Comparison of ENCODE assay signal across 14 cellular contexts in the genomic region with DNA sequence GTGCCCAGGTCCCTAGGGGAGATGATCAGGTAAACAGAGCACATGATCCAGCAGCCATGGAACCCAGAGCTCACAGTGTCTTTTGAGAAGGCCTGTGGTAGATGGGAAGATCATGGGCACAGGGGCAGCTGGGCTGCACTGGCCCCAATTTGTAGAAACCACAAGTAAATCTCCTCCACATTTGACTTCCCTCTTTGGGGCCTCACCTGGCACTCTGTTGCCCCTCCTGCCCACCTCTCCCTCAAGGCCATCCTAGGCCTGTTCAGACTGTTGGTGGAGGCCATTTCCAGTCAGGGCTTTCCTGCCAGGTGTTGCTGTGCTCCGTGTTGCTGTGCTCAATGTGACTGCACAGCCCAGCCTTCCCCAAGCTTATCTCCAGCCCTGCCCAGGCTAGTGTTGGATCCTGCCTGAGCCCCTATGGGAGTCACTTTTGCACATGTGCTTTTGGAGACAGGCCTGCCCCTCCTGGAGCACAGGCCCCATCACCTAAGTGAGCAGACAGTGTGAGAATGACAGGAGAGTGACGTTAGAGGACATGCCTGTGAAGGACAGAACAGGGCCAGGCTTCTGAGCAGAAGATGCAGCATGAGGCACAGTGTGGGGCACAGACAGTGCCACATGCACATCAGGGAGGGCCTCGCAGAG. TPM values are rescaled to one million over a fixed set of nuclear protein-coding genes. Genes with fewer than 3 reads are reported as not detected.
A peak's percentile ranks its signal among the peaks of the same experiment; 100 is the strongest.
DNase-seq lines count a peak whose midpoint lies in the region; ATAC-seq and TF ChIP-seq lines count a peak whose summit lies in the region.
"Had no signal": no experiment of that assay in that cellular context is flagged by ENCODE, and none has a peak within 500 bp of the region (broad histone marks: within the 10 kb centered on the region; RNA-seq: fewer than 3 reads in every experiment).

No MANE protein-coding gene starts in this region.

- no peak overlapping the region for H2BK15ac ChIP-seq in H9 (ENCODE audit: low read depth, low read length)

- no peak overlapping the region for H3K4ac ChIP-seq in H9 (ENCODE audit: low read depth, low read length)

- H3K4me3 Mint-ChIP-seq in H9 (no peak overlapping the region), nephron progenitor cell (no peak overlapping the region)

- H3K27ac Mint-ChIP-seq in H9 (peak overlapping the region in 2 of 3 experiments; percentile 36 to 46; a peak in 5 of 7 replicates), nephron progenitor cell (peak overlapping the region; percentile 52)

- TF ChIP-seq CTCF in 22Rv1 (IDR thresholded peaks at IDR 0.05): no peak
- no peak for TF ChIP-seq CTCF in H9 (conservative IDR thresholded peaks at IDR 0.05)
- no peak for TF ChIP-seq CTCF in nephron progenitor cell (IDR thresholded peaks at IDR 0.05)

- H4K8ac ChIP-seq in H9 (replicated peaks; ENCODE audit: insufficient read length, low read depth, low read length): no peak overlapping the region

- no peak overlapping the region for H4K5ac ChIP-seq in H9 (ENCODE audit: insufficient read length, low read depth, low read length)

- no peak for ATAC-seq in HG03280 (IDR thresholded peaks at IDR 0.05; ENCODE audit: unreplicated experiment)
- ATAC-seq: foreskin keratinocyte, right lobe of liver had no signal

- H3K23ac ChIP-seq in H9 (ENCODE audit: insufficient read length, low read depth, low read length): no peak overlapping the region

- H3K27ac ChIP-seq in 22Rv1: peak overlapping the region; percentile 13; the same call in 1 of the 2 replicates
- no peak overlapping the region for H3K27ac ChIP-seq in H9 (ENCODE audit: insufficient read length, low read depth, low read length)
- peak overlapping the region; percentile 56 for H3K27ac ChIP-seq in cingulate gyrus (ENCODE audit: low read depth, low read length)
- H3K27ac ChIP-seq: foreskin keratinocyte had no signal

- no CpG with 5 or more reads among the region's 3 CpGs for WGBS in H9 (ENCODE audit: extremely low coverage, insufficient read length, low lambda C conversion rate)

- no peak overlapping the region for H2BK20ac ChIP-seq in H9 (ENCODE audit: low read depth, low read length, poor library complexity, severe bottlenecking)

- no peak overlapping the region for H4K91ac ChIP-seq in H9 (ENCODE audit: insufficient read length, low read depth, low read length)

- H3K36me3 Mint-ChIP-seq in H9 (ENCODE audit: insufficient read depth in 1 of 3, low read depth in 3 of 3): peaks cover 3 to 9% (median 3%) of the 10 kb centered on the region in 3 experiments; a peak in 6 of 7 replicates
- peaks cover 10% of the 10 kb centered on the region for H3K36me3 Mint-ChIP-seq in nephron progenitor cell (ENCODE audit: low read depth)

- no peaks in the 10 kb centered on the region for H3K79me1 ChIP-seq in H9 (ENCODE audit: insufficient read depth, low read depth, low read length, poor library complexity, severe bottlenecking)

- H2BK120ac ChIP-seq in H9 (ENCODE audit: low read depth, low read length, poor library complexity, severe bottlenecking): no peak overlapping the region

- H3K4me1 ChIP-seq in H9 (ENCODE audit: insufficient read depth, low read length): peaks cover 14% of the 10 kb centered on the region

- H3K56ac ChIP-seq in H9 (ENCODE audit: insufficient read length, low read depth, low read length): no peak overlapping the region

- H3K9me3 ChIP-seq in H9 (ENCODE audit: control insufficient read depth, low read depth, low read length): no peaks in the 10 kb centered on the region
- H3K9me3 ChIP-seq: right lobe of liver had no signal

- no peak overlapping the region for H2BK12ac ChIP-seq in H9 (ENCODE audit: insufficient read length, low read depth, low read length)

- peaks cover 22 to 28% of the 10 kb centered on the region in 2 experiments for H3K4me1 Mint-ChIP-seq in H9
- peaks cover 32% of the 10 kb centered on the region for H3K4me1 Mint-ChIP-seq in nephron progenitor cell

- no peaks in the 10 kb centered on the region for H3K79me2 ChIP-seq in H9 (ENCODE audit: insufficient read depth, low read length)

- H2AK5ac ChIP-seq in H9 (ENCODE audit: insufficient read length, low read length): no peak overlapping the region

- no peak overlapping the region for H2BK5ac ChIP-seq in H9 (ENCODE audit: insufficient read length, low read length)

- H3K9ac ChIP-seq in H9 (ENCODE audit: extremely low read depth, insufficient read length, low read length): no peak overlapping the region

- no peak overlapping the region for H3T11ph ChIP-seq in H9 (ENCODE audit: low read length)

- no peak overlapping the region for H3K4me2 ChIP-seq in H9 (ENCODE audit: insufficient read depth, insufficient read length, low read length)

- DNase-seq in H9 (no peak), nephron progenitor cell (no peak), retina (no peak), globus pallidus (ENCODE audit: low spot score) (no peak)
- no peak for DNase-seq in stimulated activated naive CD4-positive, alpha-beta T cell (lab: John Stamatoyannopoulos, UW)
- DNase-seq: activated CD8-positive, alpha-beta memory T cell treated with anti-CD3 and anti-CD28 coated beads, Interleukin-2, amount 50 U/mL, for 48 hours; cerebellar nuclear complex; foreskin keratinocyte; NCI-H1105; NCI-H774; right lobe of liver had no signal

- no peak overlapping the region for H2AFZ ChIP-seq in H9 (ENCODE audit: low read length)

- H3K14ac ChIP-seq in H9 (ENCODE audit: insufficient read depth, low read length): no peak overlapping the region

- no peak overlapping the region for H3K18ac ChIP-seq in H9 (ENCODE audit: insufficient read length, low read depth, low read length)

- H3K9me3 Mint-ChIP-seq in H9 (no peaks in the 10 kb centered on the region), nephron progenitor cell (no peaks in the 10 kb centered on the region)

- H3K23me2 ChIP-seq in H9 (ENCODE audit: insufficient read length, low read depth, low read length, poor library complexity, severe bottlenecking): no peaks in the 10 kb centered on the region

- no peaks in the 10 kb centered on the region for H4K20me1 ChIP-seq in H9 (ENCODE audit: control insufficient read depth, insufficient read depth, insufficient read length)

- no peaks in the 10 kb centered on the region for H3K27me3 ChIP-seq in H9 (ENCODE audit: insufficient read depth, low read length)
- H3K27me3 ChIP-seq: foreskin keratinocyte, right lobe of liver had no signal

- H3K27me3 Mint-ChIP-seq in H9 (ENCODE audit: low read depth) (no peaks in the 10 kb centered on the region), nephron progenitor cell (ENCODE audit: low read depth, poor library complexity) (no peaks in the 10 kb centered on the region)

RNA-seq across cellular contexts. Expression of a gene that starts 36.7 kb away (rescaled TPM):
- 3.8 and 4.2 TPM in 2 replicates for total RNA-seq in H9 (2021)
